8 cellular contexts compared by ENCODE assay signal in genomic region chr19:35000338-35000646, GRCh38. TPM values are rescaled to one million over a fixed set of nuclear protein-coding genes. Genes with fewer than 3 reads are reported as not detected.
DNase-seq lines count a peak whose midpoint lies in the region; TF ChIP-seq lines count a peak whose summit lies in the region.

No MANE protein-coding gene starts in this region.

- H2BK5ac ChIP-seq in neuronal stem cell (ENCODE audit: low read length) = peak overlapping the region; percentile 93

- H2AFZ ChIP-seq in Karpas-422 (ENCODE audit: low read length) (no peak overlapping the region), neuronal stem cell (ENCODE audit: low read length) (peak overlapping the region; percentile 95)

- no peak overlapping the region for H2BK15ac ChIP-seq in neuronal stem cell (ENCODE audit: low read length)

- H3K9me3 Mint-ChIP-seq in progenitor cell of endocrine pancreas (ENCODE audit: low read depth) = no peaks in the 10 kb centered on the region

- no peak overlapping the region for H3K14ac ChIP-seq in neuronal stem cell (ENCODE audit: low read length)

- H3K4me1 ChIP-seq in BLaER1 treated with 17β-estradiol and CSF1 and Interleukin-3, amounts not matched to agents 10 nM and 100 nM = peaks cover 65 to 85% (median 80%) of the 10 kb centered on the region in 10 experiments
- peaks cover 36% of the 10 kb centered on the region for H3K4me1 ChIP-seq in Karpas-422 (ENCODE audit: low read length)
- H3K4me1 ChIP-seq in neuronal stem cell (ENCODE audit: control insufficient read depth in 2 of 2, insufficient read depth in 1 of 2, low read depth in 1 of 2, low read length in 2 of 2) = peaks cover 9 to 18% of the 10 kb centered on the region in 2 donors

- TF ChIP-seq CTCF in progenitor cell of endocrine pancreas (IDR thresholded peaks at IDR 0.05; ENCODE audit: unreplicated experiment) = no peak

- H3K9ac ChIP-seq in BLaER1 treated with 17β-estradiol and CSF1 and Interleukin-3, amounts not matched to agents 10 nM and 100 nM = peak overlapping the region; percentile 89 to 99 (median 94)
- H3K9ac ChIP-seq in Karpas-422 (ENCODE audit: low read length) = peak overlapping the region; percentile 99
- peak overlapping the region; percentile 94 for H3K9ac ChIP-seq in neuronal stem cell (ENCODE audit: low read depth, low read length, poor library complexity)

- peak overlapping the region; percentile 82 for H3K23ac ChIP-seq in neuronal stem cell (ENCODE audit: low read depth, low read length, poor library complexity)

- no peaks in the 10 kb centered on the region for H3K9me2 ChIP-seq in Karpas-422 (replicated peaks; ENCODE audit: insufficient read depth, low read length)

- peak overlapping the region in 8 of 11 experiments; percentile 93 to 99 (median 97); a peak in 14 of 22 replicates for H3K4me2 ChIP-seq in BLaER1 treated with 17β-estradiol and CSF1 and Interleukin-3, amounts not matched to agents 10 nM and 100 nM
- peak overlapping the region; percentile 69 for H3K4me2 ChIP-seq in Karpas-422 (ENCODE audit: low read depth, low read length, poor library complexity, severe bottlenecking)
- H3K4me2 ChIP-seq in neuronal stem cell (ENCODE audit: insufficient read depth, low read length, poor library complexity, severe bottlenecking) = no peak overlapping the region

- H4K91ac ChIP-seq in neuronal stem cell (ENCODE audit: low read depth, low read length, poor library complexity) = no peak overlapping the region

- peaks cover 6 to 11% (median 9%) of the 10 kb centered on the region in 11 experiments for H3K9me3 ChIP-seq in BLaER1 treated with 17β-estradiol and CSF1 and Interleukin-3, amounts not matched to agents 10 nM and 100 nM (replicated peaks in 1 of 11)
- H3K9me3 ChIP-seq in Karpas-422 (ENCODE audit: low read length) (no peaks in the 10 kb centered on the region), neuronal stem cell (replicated peaks in 1 of 2; ENCODE audit: control insufficient read depth in 2 of 2, insufficient read depth in 1 of 2, low read depth in 1 of 2, low read length in 2 of 2) (no peaks in the 10 kb centered on the region)

- H2AK5ac ChIP-seq in neuronal stem cell (ENCODE audit: low read depth, low read length) = peak overlapping the region; percentile 90

- peaks cover 52% of the 10 kb centered on the region for H3K79me2 ChIP-seq in Karpas-422 (ENCODE audit: low read length)

- peak overlapping the region; percentile 88 to 98 (median 92) for H3K4me3 ChIP-seq in BLaER1 treated with 17β-estradiol and CSF1 and Interleukin-3, amounts not matched to agents 10 nM and 100 nM
- peak overlapping the region; percentile 71 for H3K4me3 ChIP-seq in Karpas-422 (ENCODE audit: low read length)
- peak overlapping the region; percentile 81 to 96 for H3K4me3 ChIP-seq in neuronal stem cell (ENCODE audit: low read length in 2 of 2)

- H3K79me1 ChIP-seq in neuronal stem cell (ENCODE audit: low read depth, low read length) = peaks cover 13% of the 10 kb centered on the region

- no peak overlapping the region for H2BK120ac ChIP-seq in neuronal stem cell (ENCODE audit: low read depth, low read length)

- no peaks in the 10 kb centered on the region for H3K27me3 ChIP-seq in BLaER1 treated with 17β-estradiol and CSF1 and Interleukin-3, amounts not matched to agents 10 nM and 100 nM
- H3K27me3 ChIP-seq in Karpas-422 (ENCODE audit: low read length) (no peaks in the 10 kb centered on the region), neuronal stem cell (ENCODE audit: control insufficient read depth in 3 of 3, insufficient read depth in 3 of 3, low read depth in 1 of 3, low read length in 3 of 3) (no peaks in the 10 kb centered on the region)

- H3K27ac ChIP-seq in BLaER1 treated with 17β-estradiol and CSF1 and Interleukin-3, amounts not matched to agents 10 nM and 100 nM = peak overlapping the region; percentile 89 to 97 (median 93)
- H3K27ac ChIP-seq in Karpas-422 (ENCODE audit: low read length) (peak overlapping the region; percentile 82), neuronal stem cell (replicated peaks; ENCODE audit: low read length) (no peak overlapping the region)

- no peak overlapping the region for H2BK12ac ChIP-seq in neuronal stem cell (ENCODE audit: low read length)

- H4K20me1 ChIP-seq in BLaER1 treated with 17β-estradiol and CSF1 and Interleukin-3, amounts not matched to agents 10 nM and 100 nM = peaks cover 32 to 47% (median 44%) of the 10 kb centered on the region in 11 experiments; a peak in 21 of 22 replicates
- H4K20me1 ChIP-seq in Karpas-422 (ENCODE audit: insufficient read depth, low read depth, low read length) = peaks cover 29% of the 10 kb centered on the region

- WGBS in neuronal stem cell (ENCODE audit: extremely low coverage in 2 of 2, insufficient read length in 2 of 2, insufficient replicate concordance in 1 of 2), 2 donors = no CpG with 5 or more reads among the region's 37 CpGs

- H3K4ac ChIP-seq in neuronal stem cell (ENCODE audit: low read length) = no peak overlapping the region

- H3K27ac Mint-ChIP-seq in progenitor cell of endocrine pancreas = no peak overlapping the region

- peaks cover 2% of the 10 kb centered on the region for H3K36me3 Mint-ChIP-seq in progenitor cell of endocrine pancreas (ENCODE audit: insufficient read depth)

- H3K27me3 Mint-ChIP-seq in progenitor cell of endocrine pancreas = no peaks in the 10 kb centered on the region

- peaks cover under 1 to 30% (median 25%) of the 10 kb centered on the region in 11 experiments; a peak in 21 of 22 replicates for H3K36me3 ChIP-seq in BLaER1 treated with 17β-estradiol and CSF1 and Interleukin-3, amounts not matched to agents 10 nM and 100 nM
- H3K36me3 ChIP-seq in Karpas-422 (ENCODE audit: insufficient read depth, low read length) (peaks cover 7% of the 10 kb centered on the region; the same call in 1 of the 2 replicates), neuronal stem cell (replicated peaks in 1 of 2; ENCODE audit: control insufficient read depth in 2 of 2, insufficient read depth in 2 of 2, low read length in 2 of 2) (peaks cover 8 to 33% of the 10 kb centered on the region in 2 donors)

- H3K18ac ChIP-seq in neuronal stem cell (ENCODE audit: low read length) = peak overlapping the region; percentile 95

- peaks cover 36% of the 10 kb centered on the region for H3K4me1 Mint-ChIP-seq in progenitor cell of endocrine pancreas (ENCODE audit: low read depth)

- DNase-seq in Karpas-422 (no peak), ecto neural progenitor cell (ENCODE audit: low spot score) (peak; percentile 89), neuronal stem cell (ENCODE audit: low spot score) (no peak), hippocampal formation (lab: John Stamatoyannopoulos, UW) (no peak), cerebellar nuclear complex (lab: John Stamatoyannopoulos, UW) (no peak), progenitor cell of endocrine pancreas (ENCODE audit: low spot score, unreplicated experiment) (no peak), NCI-H1694 (lab: John Stamatoyannopoulos, UW) (no peak)

- no peak overlapping the region for H4K8ac ChIP-seq in neuronal stem cell (ENCODE audit: low read depth, low read length)

- H3K4me3 Mint-ChIP-seq in progenitor cell of endocrine pancreas (ENCODE audit: low read depth) = no peak overlapping the region

RNA-seq across cellular contexts. Expression of gene GRAMD1A, which starts 0.2 kb away (rescaled TPM):
- 45.2 and 76.4 TPM in 2 replicates for total RNA-seq in Karpas-422 (2014; rRNA removed; shearing (Covaris generic); ENCODE audit: low replicate concordance)
- polyA plus RNA-seq in neuronal stem cell (2013, experiment 1 of 2) = 74.8 TPM
- 73.3 TPM for polyA plus RNA-seq in neuronal stem cell (2013, experiment 2 of 2)
- total RNA-seq in progenitor cell of endocrine pancreas = 111 and 118 TPM in 2 replicates

RNA-seq across cellular contexts. Expression of gene SCN1B, which starts 30.0 kb away (rescaled TPM):
- 0.52 and 0.54 TPM in 2 replicates for total RNA-seq in Karpas-422 (2014; rRNA removed; shearing (Covaris generic); ENCODE audit: low replicate concordance)
- polyA plus RNA-seq in neuronal stem cell (2013, experiment 1 of 2) = 2.8 TPM
- 2.8 TPM for polyA plus RNA-seq in neuronal stem cell (2013, experiment 2 of 2)
- 1.7 and 1.8 TPM in 2 replicates for total RNA-seq in progenitor cell of endocrine pancreas

RNA-seq across cellular contexts. Expression of gene ZNF792, which starts 36.3 kb away (rescaled TPM):
- 11.4 and 12.8 TPM in 2 replicates for total RNA-seq in Karpas-422 (2014; rRNA removed; shearing (Covaris generic); ENCODE audit: low replicate concordance)
- polyA plus RNA-seq in neuronal stem cell (2013, experiment 1 of 2) = 2.9 TPM
- 2.7 TPM for polyA plus RNA-seq in neuronal stem cell (2013, experiment 2 of 2)
- 14.4 TPM in 2 replicates for total RNA-seq in progenitor cell of endocrine pancreas

RNA-seq across cellular contexts. Expression of gene HPN, which starts 41.2 kb away (rescaled TPM):
- 0.11 TPM in 1 of 2 replicates, not detected in the other for total RNA-seq in Karpas-422 (2014; rRNA removed; shearing (Covaris generic); ENCODE audit: low replicate concordance)
- 0.36 TPM for polyA plus RNA-seq in neuronal stem cell (2013, experiment 1 of 2)
- polyA plus RNA-seq in neuronal stem cell (2013, experiment 2 of 2) = 0.28 TPM
- total RNA-seq in progenitor cell of endocrine pancreas = 70.5 and 71.5 TPM in 2 replicates
